In genomic region chr1:30400436-30400975, GRCh38 we compare ENCODE assay signal across 19 cellular contexts.
"Had no signal": no experiment of that assay in that cellular context is flagged by ENCODE, and none has a peak within 500 bp of the region (broad histone marks: within the 10 kb centered on the region; RNA-seq: fewer than 3 reads in every experiment).

No MANE protein-coding gene starts in this region.

- H3K27ac Mint-ChIP-seq: endodermal cell; naive B cell; neural progenitor cell; stimulated activated naive B cell treated with anti-CD40 and anti-IgM and Interleukin-4, amounts not matched to agents 10 μg/mL and 1 μg/mL and 100 μg/mL, for 72 hours; stimulated activated naive CD8-positive, alpha-beta T cell treated with anti-CD3 and anti-CD28 coated beads, Interleukin-15, amount 100 ng/mL, for 72 hours had no signal

- DNase-seq: effector CD4-positive, alpha-beta T cell; endodermal cell; erythroblast; foreskin keratinocyte; kidney; left cardiac atrium; left ventricle myocardium superior; mesenchymal stem cell; naive B cell; occipital lobe; retina; right lobe of liver; stimulated activated CD4-positive, alpha-beta T cell treated with anti-CD3 and anti-CD28 coated beads, Interleukin-2, amount 100 ng/mL, for 24 hours; stimulated activated CD4-positive, alpha-beta T cell treated with anti-CD3 and anti-CD28 coated beads, Interleukin-4, amount 100 ng/mL, for 4 hours; stimulated activated naive B cell treated with anti-CD40 and anti-IgM and Interleukin-4, amounts not matched to agents 10 μg/mL and 1 μg/mL and 100 μg/mL, for 72 hours; stimulated activated naive CD8-positive, alpha-beta T cell treated with anti-CD3 and anti-CD28 coated beads, Interleukin-15, amount 100 ng/mL, for 72 hours; transverse colon had no signal

- H3K36me3 Mint-ChIP-seq: naive B cell; neural progenitor cell; stimulated activated naive B cell treated with anti-CD40 and anti-IgM and Interleukin-4, amounts not matched to agents 10 μg/mL and 1 μg/mL and 100 μg/mL, for 72 hours had no signal

- H3K9me3 Mint-ChIP-seq: endodermal cell; naive B cell; neural progenitor cell; stimulated activated naive CD8-positive, alpha-beta T cell treated with anti-CD3 and anti-CD28 coated beads, Interleukin-15, amount 100 ng/mL, for 72 hours had no signal

- ATAC-seq: left cardiac atrium; left ventricle myocardium superior; pancreas; right lobe of liver; stimulated activated naive B cell treated with anti-CD40 and anti-IgM and Interleukin-4, amounts not matched to agents 10 μg/mL and 1 μg/mL and 100 μg/mL, for 72 hours; stimulated activated naive CD8-positive, alpha-beta T cell treated with anti-CD3 and anti-CD28 coated beads, Interleukin-15, amount 100 ng/mL, for 72 hours had no signal

- H3K4me1 Mint-ChIP-seq: endodermal cell; naive B cell; stimulated activated naive CD8-positive, alpha-beta T cell treated with anti-CD3 and anti-CD28 coated beads, Interleukin-15, amount 100 ng/mL, for 72 hours had no signal

- H3K4me3 Mint-ChIP-seq: endodermal cell; naive B cell; neural progenitor cell; stimulated activated naive B cell treated with anti-CD40 and anti-IgM and Interleukin-4, amounts not matched to agents 10 μg/mL and 1 μg/mL and 100 μg/mL, for 72 hours; stimulated activated naive CD8-positive, alpha-beta T cell treated with anti-CD3 and anti-CD28 coated beads, Interleukin-15, amount 100 ng/mL, for 72 hours had no signal
